In genomic region chr16:54287758-54288591, GRCh38 we compare ENCODE assay signal across 9 cellular contexts. TPM values are rescaled to one million over a fixed set of nuclear protein-coding genes. Genes with fewer than 3 reads are reported as not detected.
DNase-seq lines count a peak whose midpoint lies in the region; ATAC-seq and TF ChIP-seq lines count a peak whose summit lies in the region.
"Had no signal": no experiment of that assay in that cellular context is flagged by ENCODE, and none has a peak within 500 bp of the region (broad histone marks: within the 10 kb centered on the region; RNA-seq: fewer than 3 reads in every experiment).

No MANE protein-coding gene starts in this region.

- TF ChIP-seq CTCF in right lobe of liver (IDR thresholded peaks at IDR 0.05) = no peak

- H3K27me3 ChIP-seq in right lobe of liver (peaks cover 5 to 39% of the 10 kb centered on the region in 2 donors), thymus (ENCODE audit: control insufficient read depth, insufficient read depth) (peaks cover 97% of the 10 kb centered on the region)

- peaks cover 54% of the 10 kb centered on the region for H3K27me3 Mint-ChIP-seq in activated CD4-positive, alpha-beta T cell treated with anti-CD3 and anti-CD28 coated beads for 36 hours

- no peak overlapping the region for H3K27ac Mint-ChIP-seq in activated CD4-positive, alpha-beta T cell treated with anti-CD3 and anti-CD28 coated beads for 36 hours

- 12% methylated on average over 29 of the region's 48 CpGs for WGBS in right lobe of liver (ENCODE audit: insufficient coverage, low coverage, low lambda C conversion rate, missing lambda C conversion rate)
- WGBS in thymus = 8% methylated on average over 48 of the region's 48 CpGs

- no peak overlapping the region for H3K4me3 Mint-ChIP-seq in activated CD4-positive, alpha-beta T cell treated with anti-CD3 and anti-CD28 coated beads for 36 hours

- no peaks in the 10 kb centered on the region for H3K9me3 Mint-ChIP-seq in activated CD4-positive, alpha-beta T cell treated with anti-CD3 and anti-CD28 coated beads for 36 hours (ENCODE audit: low read depth)

- H3K4me1 ChIP-seq in right lobe of liver (peaks cover 0 to 37% (median 4%) of the 10 kb centered on the region in 4 donors), thymus (ENCODE audit: control insufficient read depth, insufficient read depth, low read length) (no peaks in the 10 kb centered on the region)

- no peak for ATAC-seq in activated CD4-positive, alpha-beta T cell treated with anti-CD3 and anti-CD28 coated beads for 36 hours
- ATAC-seq in right lobe of liver = no peak
- ATAC-seq in HG02970 (IDR thresholded peaks at IDR 0.05; ENCODE audit: low FRiP score, unreplicated experiment) = no peak

- intact Hi-C loops in activated CD4-positive, alpha-beta T cell treated with anti-CD3 and anti-CD28 coated beads for 36 hours (cut with DNase I, micrococcal nuclease) = loop anchor here in 1 of 2 experiments (2.0 to 10.0 kb wide), 5 partner anchors 396 to 1044 kb away; no protein-coding TSS in a partner anchor
- intact Hi-C loops in right lobe of liver (cut with DNase I) = loop anchor here (10.0 kb wide), 2 partner anchors 647 to 657 kb away; partner anchors contain the start of gene IRX5 (in 1 of the 2)

- H3K27ac ChIP-seq in right lobe of liver = no peak overlapping the region
- H3K27ac ChIP-seq in thymus (ENCODE audit: low read depth) = peak overlapping the region; percentile 18

- H3K36me3 Mint-ChIP-seq in activated CD4-positive, alpha-beta T cell treated with anti-CD3 and anti-CD28 coated beads for 36 hours (ENCODE audit: low read depth) = no peaks in the 10 kb centered on the region

- CTCF ChIA-PET in activated CD4-positive, alpha-beta T cell treated with anti-CD3 and anti-CD28 coated beads for 36 hours (lab: Charles Lee) = no interaction called here

- no peak for TF ChIP-seq POLR2A in right lobe of liver (IDR thresholded peaks at IDR 0.05)

- peak overlapping the region in 2 of 3 donors; percentile 45 to 53 for H3K4me3 ChIP-seq in right lobe of liver
- H3K4me3 ChIP-seq in thymus (ENCODE audit: low read length) = no peak overlapping the region

- H3K9me3 ChIP-seq in right lobe of liver (no peaks in the 10 kb centered on the region), thymus (ENCODE audit: control insufficient read depth) (no peaks in the 10 kb centered on the region)

- in situ Hi-C loops in T47D (cut with HindIII; ENCODE audit: low pct_unique_long_range_greater_than_20kb, low sequenced_read_pairs) = no loop called here

- H3K36me3 ChIP-seq in right lobe of liver = no peaks in the 10 kb centered on the region
- H3K36me3 ChIP-seq in thymus (ENCODE audit: control insufficient read depth, insufficient read depth) = no peaks in the 10 kb centered on the region

- POLR2A ChIA-PET in activated CD4-positive, alpha-beta T cell treated with anti-CD3 and anti-CD28 coated beads for 36 hours (lab: Charles Lee) = no interaction called here

- DNase-seq in activated CD4-positive, alpha-beta T cell treated with anti-CD3 and anti-CD28 coated beads for 36 hours = peak; percentile 12
- no peak for DNase-seq in activated CD4-positive, alpha-beta T cell treated with anti-CD3 and anti-CD28 coated beads for 48 hours
- DNase-seq in T47D (ENCODE audit: low read depth in 1 of 2, low spot score in 1 of 2) (peak; percentile 23 to 49), right lobe of liver (no peak), glomerular visceral epithelial cell (ENCODE audit: extremely low spot score) (no peak), NCI-H2227 (lab: John Stamatoyannopoulos, UW; ENCODE audit: unreplicated experiment) (no peak)
- DNase-seq: NCI-H226 had no signal

- H3K4me1 Mint-ChIP-seq in activated CD4-positive, alpha-beta T cell treated with anti-CD3 and anti-CD28 coated beads for 36 hours = peaks cover 29% of the 10 kb centered on the region

RNA-seq across cellular contexts. Expression of gene IRX3, which starts 1.4 kb away (rescaled TPM):
- not detected for total RNA-seq in activated CD4-positive, alpha-beta T cell treated with anti-CD3 and anti-CD28 coated beads for 36 hours
- 1 to 10 TPM in 1 of 6 experiments, under 1 TPM in 5; 0.25 to 1.3 (median 0.61) TPM for total RNA-seq in right lobe of liver
- 4.3 TPM for polyA plus RNA-seq in thymus

Comparison
In these comparisons a context has a peak if more than half of its experiments do, and no peak if none do; other contexts are left out.
1. DNase-seq: peak in activated CD4-positive, alpha-beta T cell treated with anti-CD3 and anti-CD28 coated beads for 36 hours (single experiment) and T47D (2 of 2); none in activated CD4-positive, alpha-beta T cell treated with anti-CD3 and anti-CD28 coated beads for 48 hours (single experiment), right lobe of liver (0 of 3), glomerular visceral epithelial cell (single experiment) and NCI-H2227 (single experiment).